In genomic region chr10:128035557-128035973, GRCh38 we compare ENCODE assay signal across 9 cellular contexts.
DNase-seq lines count a peak whose midpoint lies in the region; ATAC-seq, FAIRE-seq and TF ChIP-seq lines count a peak whose summit lies in the region.
"Had no signal": no experiment of that assay in that cellular context is flagged by ENCODE, and none has a peak within 500 bp of the region (broad histone marks: within the 10 kb centered on the region; RNA-seq: fewer than 3 reads in every experiment).

No MANE protein-coding gene starts in this region.

- no peak overlapping the region for H3K4me2 ChIP-seq in keratinocyte (ENCODE audit: control insufficient read depth, extremely low read depth, insufficient read depth, low read depth, low read length)

- DNase-seq in GM03348 (ENCODE audit: low spot score): peak; percentile 81
- peak; percentile 28 for DNase-seq in T follicular helper cell (ENCODE audit: low read depth)
- DNase-seq in ascending aorta (ENCODE audit: low spot score in 2 of 2): peak in 1 of 2 donors; percentile 79
- no peak for DNase-seq in keratinocyte (ENCODE audit: low read depth, low spot score)
- peak; percentile 42 to 65 for DNase-seq in stimulated activated CD4-positive, alpha-beta T cell treated with anti-CD3 and anti-CD28 coated beads, Interleukin-4, amount 100 ng/mL, for 48 hours (ENCODE audit: low read depth in 2 of 2)
- DNase-seq in NCI-H187 (lab: John Stamatoyannopoulos, UW): no peak
- DNase-seq in NCI-H774 (lab: John Stamatoyannopoulos, UW): no peak

- H3K4me1 ChIP-seq in ascending aorta: peaks cover 0 to 16% of the 10 kb centered on the region in 2 donors
- peaks cover 5% of the 10 kb centered on the region for H3K4me1 ChIP-seq in keratinocyte (ENCODE audit: control insufficient read depth, extremely low read depth, insufficient read depth, low read length)

- H3K27ac ChIP-seq in ascending aorta (peak overlapping the region in 1 of 2 donors; percentile 71), keratinocyte (ENCODE audit: control insufficient read depth, insufficient read depth, low read length) (no peak overlapping the region)

- no peaks in the 10 kb centered on the region for H3K9me3 ChIP-seq in ascending aorta
- no peaks in the 10 kb centered on the region for H3K9me3 ChIP-seq in keratinocyte (ENCODE audit: control insufficient read depth, low read depth, low read length)

- H3K9me1 ChIP-seq in keratinocyte (ENCODE audit: control insufficient read depth, extremely low read depth, insufficient read depth, low read length): no peaks in the 10 kb centered on the region

- intact Hi-C loops in ascending aorta (cut with DNase I): loop anchor here (1.0 kb wide), 1 partner anchor 34 kb away; no protein-coding TSS in a partner anchor

- no peaks in the 10 kb centered on the region for H3K27me3 ChIP-seq in ascending aorta
- H3K27me3 ChIP-seq in keratinocyte (ENCODE audit: control insufficient read depth, extremely low read depth, insufficient read depth, low read length): no peaks in the 10 kb centered on the region

- H4K20me1 ChIP-seq in keratinocyte (ENCODE audit: control insufficient read depth, extremely low read depth, insufficient read depth, low read length): no peaks in the 10 kb centered on the region

- peak; percentile 85 to 92 (median 85) for TF ChIP-seq CTCF in ascending aorta (IDR thresholded peaks at IDR 0.05)
- peak; percentile 87 to 95 (median 94) for TF ChIP-seq CTCF in keratinocyte (optimal IDR thresholded peaks at IDR 0.05 in 1 of 3, IDR thresholded peaks at IDR 0.05 in 1 of 3, conservative IDR thresholded peaks at IDR 0.05 in 1 of 3; ENCODE audit: extremely low read depth in 1 of 3, insufficient read depth in 2 of 3, low read length in 3 of 3)

- H2AFZ ChIP-seq in keratinocyte (ENCODE audit: control insufficient read depth, low read length): no peak overlapping the region

- H3K4me3 ChIP-seq in ascending aorta (no peak overlapping the region), keratinocyte (ENCODE audit: control insufficient read depth in 2 of 3, extremely low read depth in 1 of 3, insufficient read depth in 2 of 3, low read depth in 1 of 3, low read length in 3 of 3) (no peak overlapping the region)

- dilution Hi-C loops in keratinocyte (cut with MboI; ENCODE audit: extremely low pct_ligation_motif_present, low sequenced_read_pairs): no loop called here

- H3K9ac ChIP-seq in keratinocyte (ENCODE audit: control insufficient read depth, extremely low read depth, insufficient read depth, low read length): no peak overlapping the region

- peak; percentile 70 for FAIRE-seq in keratinocyte (lab: Jason Lieb, UNC)
- FAIRE-seq: TTC549 had no signal

- H3K79me2 ChIP-seq in keratinocyte (ENCODE audit: control insufficient read depth, insufficient read depth, low read length): no peaks in the 10 kb centered on the region

- peak; percentile 69 for ATAC-seq in HG02885 (IDR thresholded peaks at IDR 0.05; ENCODE audit: poor library complexity, unreplicated experiment)

- H3K36me3 ChIP-seq in ascending aorta: no peaks in the 10 kb centered on the region
- no peaks in the 10 kb centered on the region for H3K36me3 ChIP-seq in keratinocyte (ENCODE audit: control insufficient read depth in 2 of 2, extremely low read depth in 1 of 2, insufficient read depth in 2 of 2, low read length in 2 of 2)

Comparison
In these comparisons a context has a peak if more than half of its experiments do, and no peak if none do; other contexts are left out.
1. DNase-seq: peak in GM03348 (single experiment), T follicular helper cell (single experiment) and stimulated activated CD4-positive, alpha-beta T cell treated with anti-CD3 and anti-CD28 coated beads, Interleukin-4, amount 100 ng/mL, for 48 hours (2 of 2); none in keratinocyte (single experiment), NCI-H187 (0 of 2) and NCI-H774 (single experiment).